In the genomic region with DNA sequence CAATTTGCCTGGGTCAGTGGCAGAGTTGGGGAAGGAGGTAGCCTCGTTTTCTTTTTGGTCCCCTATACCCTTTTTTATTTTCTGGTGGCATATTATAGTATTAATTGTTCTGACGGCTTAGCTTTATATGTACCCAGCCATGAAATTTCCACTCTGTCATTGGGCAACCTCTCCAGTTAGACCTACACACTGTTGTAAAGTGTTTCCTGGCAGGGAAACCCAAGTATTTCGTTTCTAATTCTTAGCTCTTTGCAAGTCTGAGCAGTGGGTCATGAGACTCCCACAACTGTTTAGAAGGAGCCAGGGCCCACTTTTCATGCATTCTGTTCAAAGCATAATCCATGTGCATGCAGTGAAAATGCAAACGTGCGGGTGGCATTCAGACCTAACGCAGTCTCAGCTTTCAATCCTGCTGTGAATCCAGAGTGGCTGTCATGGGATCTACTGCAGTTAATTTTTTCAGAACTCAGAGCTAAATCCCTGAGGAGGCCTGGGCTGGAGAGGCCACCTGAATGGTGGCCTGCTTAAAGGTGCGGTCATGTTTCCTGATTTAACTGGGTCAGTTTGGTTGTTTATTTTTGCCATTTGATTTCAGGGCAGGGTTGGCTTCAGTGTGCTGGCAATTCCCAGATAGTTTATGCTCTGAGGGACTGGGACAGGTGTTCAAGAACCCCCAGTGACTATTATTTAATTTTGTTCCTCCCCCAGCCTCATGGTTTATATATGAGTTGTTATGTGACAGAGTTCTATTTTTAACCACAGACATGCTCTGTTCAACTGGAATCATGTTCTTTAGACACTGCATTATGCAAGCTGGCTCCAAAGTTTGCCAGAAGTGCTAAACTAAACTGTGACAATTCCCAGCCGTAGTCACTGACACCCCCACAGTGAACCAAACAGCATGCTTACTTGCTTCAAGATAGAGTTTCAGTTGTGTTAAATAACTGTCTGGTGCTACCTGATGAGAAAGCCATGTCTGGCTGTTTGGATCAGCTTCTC, we compare ENCODE assay signal across 12 cellular contexts. TPM values are rescaled to one million over a fixed set of nuclear protein-coding genes. Genes with fewer than 3 reads are reported as not detected.
DNase-seq lines count a peak whose midpoint lies in the region; ATAC-seq, FAIRE-seq and TF ChIP-seq lines count a peak whose summit lies in the region.
"Had no signal": no experiment of that assay in that cellular context is flagged by ENCODE, and none has a peak within 500 bp of the region (broad histone marks: within the 10 kb centered on the region; RNA-seq: fewer than 3 reads in every experiment).

No MANE protein-coding gene starts in this region.

- no peak for FAIRE-seq in bronchial epithelial cell (lab: Jason Lieb, UNC)

- no peaks in the 10 kb centered on the region for H3K36me3 ChIP-seq in bronchial epithelial cell (ENCODE audit: control insufficient read depth, insufficient read depth, low read length)
- no peaks in the 10 kb centered on the region for H3K36me3 ChIP-seq in stomach
- H3K36me3 ChIP-seq: HAP-1 had no signal

- H3K4me1 ChIP-seq in stomach: peaks cover 0 to 24% (median 17%) of the 10 kb centered on the region in 4 donors
- H3K4me1 ChIP-seq: HAP-1 had no signal

- intact Hi-C loops in stomach (cut with DNase I; ENCODE audit: low total_unique reads): no loop called here
- intact Hi-C loops in activated CD4-positive, alpha-beta T cell treated with anti-CD3 and anti-CD28 coated beads, Interleukin-2, amount 10 ng/mL, durations not matched to agents 24 days and 14 days (cut with micrococcal nuclease): no loop called here

- TF ChIP-seq POLR2A in stomach (IDR thresholded peaks at IDR 0.05): no peak

- H3K4me3 Mint-ChIP-seq in activated CD4-positive, alpha-beta T cell treated with anti-CD3 and anti-CD28 coated beads, Interleukin-2, amount 10 ng/mL, durations not matched to agents 24 days and 14 days: no peak overlapping the region
- H3K4me3 Mint-ChIP-seq: natural killer cell had no signal

- H3K27me3 Mint-ChIP-seq in activated CD4-positive, alpha-beta T cell treated with anti-CD3 and anti-CD28 coated beads, Interleukin-2, amount 10 ng/mL, durations not matched to agents 24 days and 14 days: peaks cover 31% of the 10 kb centered on the region

- TF ChIP-seq EP300 in stomach (IDR thresholded peaks at IDR 0.05): peak; percentile 40

- H3K27ac ChIP-seq in stomach: peak overlapping the region in 4 of 5 donors; percentile 41 to 82 (median 60)

- H3K4me3 ChIP-seq in bronchial epithelial cell (ENCODE audit: low read depth, low read length) (no peak overlapping the region), stomach (no peak overlapping the region)
- H3K4me3 ChIP-seq: HAP-1 had no signal

- no peaks in the 10 kb centered on the region for H3K36me3 Mint-ChIP-seq in activated CD4-positive, alpha-beta T cell treated with anti-CD3 and anti-CD28 coated beads, Interleukin-2, amount 10 ng/mL, durations not matched to agents 24 days and 14 days (ENCODE audit: low read depth)
- H3K36me3 Mint-ChIP-seq: natural killer cell had no signal

- ATAC-seq in left lobe of liver (peak; percentile 89), HG03469 (IDR thresholded peaks at IDR 0.05; ENCODE audit: unreplicated experiment) (no peak)
- ATAC-seq: natural killer cell had no signal

- 54 to 74% (median 69%) methylated on average over 8 of the region's 8 CpGs for WGBS in stomach, 5 donors

- H3K27ac Mint-ChIP-seq in activated CD4-positive, alpha-beta T cell treated with anti-CD3 and anti-CD28 coated beads, Interleukin-2, amount 10 ng/mL, durations not matched to agents 24 days and 14 days: no peak overlapping the region
- H3K27ac Mint-ChIP-seq: natural killer cell had no signal

- H3K4me1 Mint-ChIP-seq in activated CD4-positive, alpha-beta T cell treated with anti-CD3 and anti-CD28 coated beads, Interleukin-2, amount 10 ng/mL, durations not matched to agents 24 days and 14 days: no peaks in the 10 kb centered on the region
- H3K4me1 Mint-ChIP-seq: natural killer cell had no signal

- H3K27me3 ChIP-seq in bronchial epithelial cell (ENCODE audit: control insufficient read depth, insufficient read depth, low read length) (no peaks in the 10 kb centered on the region), stomach (no peaks in the 10 kb centered on the region)

- DNase-seq in NCI-H187 (lab: John Stamatoyannopoulos, UW): peak; percentile 33 to 59
- peak; percentile 17 for DNase-seq in bronchial epithelial cell (ENCODE audit: low read depth)
- DNase-seq in left lobe of liver (ENCODE audit: low spot score): peak; percentile 51
- no peak for DNase-seq in stomach
- no peak for DNase-seq in HUDEP-2 (lab: John Stamatoyannopoulos, UW; ENCODE audit: unreplicated experiment in 76 of 76)
- no peak for DNase-seq in activated CD4-positive, alpha-beta T cell treated with anti-CD3 and anti-CD28 coated beads, Interleukin-2, amount 10 ng/mL, durations not matched to agents 24 days and 14 days
- no peak for DNase-seq in stimulated activated CD4-positive, alpha-beta T cell treated with anti-CD3 and anti-CD28 coated beads, Interleukin-4, amount 100 ng/mL, for 1 hour
- DNase-seq: DMS79 treated with DMSO at 0.1 percent for 48 hours, natural killer cell, NCI-H1436 had no signal

- no peaks in the 10 kb centered on the region for H3K9me3 ChIP-seq in stomach
- H3K9me3 ChIP-seq: HAP-1 had no signal

- TF ChIP-seq CTCF in bronchial epithelial cell (IDR thresholded peaks at IDR 0.05; ENCODE audit: insufficient read depth, low read length, severe bottlenecking): no peak
- TF ChIP-seq CTCF in stomach (IDR thresholded peaks at IDR 0.05): no peak

- H3K9me3 Mint-ChIP-seq in activated CD4-positive, alpha-beta T cell treated with anti-CD3 and anti-CD28 coated beads, Interleukin-2, amount 10 ng/mL, durations not matched to agents 24 days and 14 days: no peaks in the 10 kb centered on the region
- H3K9me3 Mint-ChIP-seq: natural killer cell had no signal

RNA-seq across cellular contexts. Expression of gene SYPL1, which starts 27.4 kb away (rescaled TPM):
- total RNA-seq in bronchial epithelial cell: 64.8 and 74.8 TPM in 2 replicates
- 22.7 TPM for total RNA-seq in left lobe of liver
- 100 to 1,000 TPM in 3 of 5 donors, 10 to 100 TPM in 1, 1 to 10 TPM in 1; 5.2 to 157 (median 103) TPM for total RNA-seq in stomach
- 10 to 100 TPM; 42.2 to 80.0 (median 49.9) TPM for polyA plus RNA-seq in stomach
- 26.6 and 27.2 TPM in 2 replicates for total RNA-seq in activated CD4-positive, alpha-beta T cell treated with anti-CD3 and anti-CD28 coated beads, Interleukin-2, amount 10 ng/mL, durations not matched to agents 24 days and 14 days

Comparison
In these comparisons a context has a peak if more than half of its experiments do, and no peak if none do; other contexts are left out.
1. DNase-seq: peak in NCI-H187 (2 of 2), bronchial epithelial cell (single experiment) and left lobe of liver (single experiment); none in stomach (single experiment), HUDEP-2 (0 of 76), activated CD4-positive, alpha-beta T cell treated with anti-CD3 and anti-CD28 coated beads, Interleukin-2, amount 10 ng/mL, durations not matched to agents 24 days and 14 days (single experiment) and stimulated activated CD4-positive, alpha-beta T cell treated with anti-CD3 and anti-CD28 coated beads, Interleukin-4, amount 100 ng/mL, for 1 hour (single experiment).